Comparison of ENCODE assay signal across 8 cellular contexts in genomic region chr19:32580901-32581703, GRCh38. TPM values are rescaled to one million over a fixed set of nuclear protein-coding genes. Genes with fewer than 3 reads are reported as not detected.
DNase-seq lines count a peak whose midpoint lies in the region; ATAC-seq and TF ChIP-seq lines count a peak whose summit lies in the region.

TSS of gene PDCD5 (plus strand) at chr19:32581190. CDS start at chr19:32581262, 72 bp downstream.

- H3K9me3 Mint-ChIP-seq in activated T-cell treated with anti-CD3 and anti-CD28 coated beads, Interleukin-2, amount 50 U/mL, for 4 hours: no peaks in the 10 kb centered on the region

- no peaks in the 10 kb centered on the region for H4K20me1 ChIP-seq in PC-9 (ENCODE audit: insufficient read depth)

- H3K9me2 ChIP-seq in PC-9 (ENCODE audit: insufficient read depth): no peaks in the 10 kb centered on the region

- no peaks in the 10 kb centered on the region for H3K27me3 Mint-ChIP-seq in activated T-cell treated with anti-CD3 and anti-CD28 coated beads, Interleukin-2, amount 50 U/mL, for 4 hours (ENCODE audit: low read depth)

- H3K9me3 ChIP-seq in PC-9 (ENCODE audit: insufficient read depth, low read depth): no peaks in the 10 kb centered on the region
- H3K9me3 ChIP-seq in esophagus (ENCODE audit: control insufficient read depth in 2 of 2, insufficient read depth in 1 of 2, low read depth in 1 of 2, low read length in 1 of 2): no peaks in the 10 kb centered on the region
- no peaks in the 10 kb centered on the region for H3K9me3 ChIP-seq in mucosa of stomach (ENCODE audit: control insufficient read depth, low read length)

- H3K4me3 Mint-ChIP-seq in activated T-cell treated with anti-CD3 and anti-CD28 coated beads, Interleukin-2, amount 50 U/mL, for 4 hours: peak within 1 kb of the TSS; percentile 91

- H2AFZ ChIP-seq in PC-9: peak within 1 kb of the TSS; percentile 93

- H3K36me3 ChIP-seq in PC-9 (ENCODE audit: low read depth) (0 out of 2 replicates have a peak, but pooled peaks cover 12% of the 10 kb centered on the region), esophagus (ENCODE audit: control insufficient read depth in 2 of 2, insufficient read depth in 2 of 2, low read length in 1 of 2) (peaks cover 0 to 3% of the 10 kb centered on the region in 2 donors), mucosa of stomach (ENCODE audit: control insufficient read depth, insufficient read depth, low read length) (no peaks in the 10 kb centered on the region)

- peaks cover 11% of the 10 kb centered on the region for H3K4me1 ChIP-seq in PC-9 (replicated peaks; ENCODE audit: insufficient read depth)
- H3K4me1 ChIP-seq in esophagus (ENCODE audit: control insufficient read depth in 2 of 2, insufficient read depth in 2 of 2, low read length in 1 of 2): peaks cover 0 to 2% of the 10 kb centered on the region in 2 donors
- peaks cover 6% of the 10 kb centered on the region for H3K4me1 ChIP-seq in mucosa of stomach (ENCODE audit: control insufficient read depth, insufficient read depth, low read length)

- DNase-seq in DMS53 treated with DMSO at 0.1 percent for 48 hours (lab: John Stamatoyannopoulos, UW; ENCODE audit: unreplicated experiment): peak; percentile 67
- peak; percentile 93 for DNase-seq in KBM-7
- DNase-seq in PC-9: peak; percentile 77 to 95
- peak; percentile 97 for DNase-seq in activated T-cell treated with anti-CD3 and anti-CD28 coated beads, Interleukin-2, amount 50 U/mL, for 4 hours
- DNase-seq in stimulated activated CD8-positive, alpha-beta memory T cell treated with anti-CD3 and anti-CD28 coated beads, Interleukin-4, amount 100 ng/mL, for 48 hours: peak; percentile 96

- TF ChIP-seq CTCF in PC-9 (conservative IDR thresholded peaks at IDR 0.05): no peak

- H3K4me3 ChIP-seq in PC-9 (peak within 1 kb of the TSS; percentile 73), esophagus (ENCODE audit: low read depth in 1 of 2, low read length in 2 of 2) (peak within 1 kb of the TSS; percentile 69 to 97), mucosa of stomach (ENCODE audit: low read length) (peak within 1 kb of the TSS; percentile 89)

- WGBS in esophagus, 2 donors: 0% methylated on average over 65 to 81 of the region's 81 CpGs

- no TSS peak for BruUV-seq in PC-9 (replicated peaks; lab: Mats Ljungman, UMichigan)

- H3K4me1 Mint-ChIP-seq in activated T-cell treated with anti-CD3 and anti-CD28 coated beads, Interleukin-2, amount 50 U/mL, for 4 hours (ENCODE audit: low read depth): peaks cover 20% of the 10 kb centered on the region

- H3K36me3 Mint-ChIP-seq in activated T-cell treated with anti-CD3 and anti-CD28 coated beads, Interleukin-2, amount 50 U/mL, for 4 hours (ENCODE audit: insufficient read depth): peaks cover 17% of the 10 kb centered on the region

- H3K27ac ChIP-seq in PC-9: peak within 1 kb of the TSS; percentile 51
- H3K27ac ChIP-seq in esophagus (ENCODE audit: low read depth in 2 of 2, low read length in 1 of 2): peak within 1 kb of the TSS; percentile 84 to 88

- POLR2A ChIA-PET in PC-9 (lab: Charles Lee; ENCODE audit: unreplicated experiment): no interaction called here

- in situ Hi-C loops in KBM-7 (cut with MboI; ENCODE audit: low pct_unique_long_range_greater_than_20kb, low sequenced_read_pairs): no loop called here

- CTCF ChIA-PET in PC-9 (lab: Charles Lee): interaction anchor here (0.7 kb wide), 1 partner anchor 115 kb away, joined by 8 read pairs; no protein-coding TSS in a partner anchor

- ATAC-seq in GM21723 (IDR thresholded peaks at IDR 0.05; ENCODE audit: unreplicated experiment): peak; percentile 89
- ATAC-seq in activated T-cell treated with anti-CD3 and anti-CD28 coated beads, Interleukin-2, amount 50 U/mL, for 4 hours: peak; percentile 92 to 95

- peaks cover 18% of the 10 kb centered on the region for H3K79me2 ChIP-seq in PC-9 (ENCODE audit: low read depth)

- H3K9ac ChIP-seq in mucosa of stomach (ENCODE audit: low read length): peak within 1 kb of the TSS; percentile 69

- H3K27me3 ChIP-seq in PC-9 (ENCODE audit: insufficient read depth, low read depth): no peaks in the 10 kb centered on the region
- H3K27me3 ChIP-seq in esophagus (ENCODE audit: control insufficient read depth in 1 of 2, insufficient read depth in 2 of 2, low read length in 2 of 2): no peaks in the 10 kb centered on the region
- H3K27me3 ChIP-seq in mucosa of stomach (ENCODE audit: control insufficient read depth, insufficient read depth, low read length): no peaks in the 10 kb centered on the region

- no peaks in the 10 kb centered on the region for H3F3A ChIP-seq in PC-9 (ENCODE audit: insufficient read depth, low read depth)

- H3K4me2 ChIP-seq in PC-9: peak within 1 kb of the TSS; percentile 86

- intact Hi-C loops in PC-9 (cut with micrococcal nuclease; ENCODE audit: unreplicated experiment): loop anchor here (5.0 kb wide), 1 partner anchor 596 kb away; no protein-coding TSS in a partner anchor

RNA-seq across cellular contexts. Expression of gene PDCD5, which starts in this region (rescaled TPM):
- total RNA-seq in PC-9 (2021): 84.4 and 127 TPM in 2 replicates
- 100 to 1,000 TPM; 236 to 259 (median 237) TPM for total RNA-seq in activated T-cell treated with anti-CD3 and anti-CD28 coated beads, Interleukin-2, amount 50 U/mL, for 4 hours
- 100 to 1,000 TPM in 1 of 2 donors, 10 to 100 TPM in 1; 95.3 to 197 TPM for polyA plus RNA-seq in esophagus

Comparison
In these comparisons a context has a peak if more than half of its experiments do, and no peak if none do; other contexts are left out.
1. Peak in every context shown above with its lines: DNase-seq, ATAC-seq, H3K4me3 ChIP-seq and H3K27ac ChIP-seq.